1 cellular context compared by ENCODE assay signal in the genomic region with DNA sequence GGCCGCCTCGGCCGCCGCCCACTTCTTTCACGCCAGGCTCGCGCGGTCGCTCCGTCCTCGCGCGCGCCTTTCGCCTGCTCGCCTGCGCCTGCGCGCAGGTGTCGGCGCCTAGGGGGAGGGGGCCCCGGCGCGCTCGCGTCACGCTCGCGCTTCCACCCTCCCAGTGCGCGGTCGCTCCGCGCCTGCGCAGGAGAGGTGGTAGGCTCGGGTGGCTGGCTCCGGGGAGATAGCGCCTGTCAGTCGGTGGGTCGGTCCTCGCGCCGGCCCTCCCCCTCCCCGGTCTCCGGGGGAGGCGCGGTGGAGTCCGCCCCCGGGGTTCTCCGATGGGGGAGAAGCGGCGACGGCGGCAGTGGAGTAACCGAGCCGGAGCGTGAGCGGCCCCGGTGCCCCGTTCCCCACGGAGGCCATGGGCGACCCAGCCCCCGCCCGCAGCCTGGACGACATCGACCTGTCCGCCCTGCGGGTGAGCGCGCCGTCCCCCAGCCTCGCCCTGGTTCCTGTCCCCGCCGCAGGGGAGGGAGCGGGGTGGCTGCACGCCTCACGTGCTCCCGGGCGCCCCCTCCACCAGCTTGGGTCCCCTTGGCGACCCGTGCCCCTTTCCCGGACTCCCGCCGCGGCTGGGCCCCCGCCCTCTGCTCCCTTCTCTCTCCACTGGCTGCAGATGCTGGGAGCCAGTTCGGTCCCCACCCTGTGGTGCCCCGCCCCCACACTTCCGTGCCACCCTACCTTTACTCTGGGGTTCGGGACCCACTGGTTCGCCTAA.
TF ChIP-seq lines count a peak whose summit lies in the region.

MINK1 (plus strand) TSS at position 163 of the 763 bp plus-strand sequence; CDS start at position 407, 244 bp downstream.

TF ChIP-seq in K562, 482 proteins besides CTCF, POLR2A, EP300 and RAD21 (continued from another document and continues in another):
- TF ChIP-seq CREB1 (IDR thresholded peaks at IDR 0.05), result peak; percentile 64
- peak; percentile 56; the same call in 1 of the 2 replicates for TF ChIP-seq CREB1 (CRISPR knock-in tag; IDR thresholded peaks at IDR 0.05)
- TF ChIP-seq MEF2A (IDR thresholded peaks at IDR 0.05; ENCODE audit: control insufficient read depth, low read depth, low read length), result no peak
- no peak for TF ChIP-seq STAT5B (CRISPR knock-in tag; IDR thresholded peaks at IDR 0.05)
- peak; percentile 47 for TF ChIP-seq FIP1L1 (IDR thresholded peaks at IDR 0.05; ENCODE audit: low read depth, low read length, poor library complexity, severe bottlenecking)
- TF ChIP-seq MECOM (CRISPR knock-in tag; IDR thresholded peaks at IDR 0.05), result peak; percentile 7; the same call in 1 of the 2 replicates
- TF ChIP-seq RREB1 (CRISPR knock-in tag; IDR thresholded peaks at IDR 0.05), result no peak
- no peak for TF ChIP-seq CREB5 (CRISPR knock-in tag; IDR thresholded peaks at IDR 0.05)
- TF ChIP-seq MTA1 (IDR thresholded peaks at IDR 0.05; ENCODE audit: borderline replicate concordance), result no peak
- TF ChIP-seq ZNF639 (CRISPR knock-in tag; conservative IDR thresholded peaks at IDR 0.05 in 1 of 2, IDR thresholded peaks at IDR 0.05 in 1 of 2), result peak in 1 of 2 experiments; percentile 86; a peak in 2 of 4 replicates
- TF ChIP-seq RB1 (IDR thresholded peaks at IDR 0.05; ENCODE audit: low read depth), result peak; percentile 70
- TF ChIP-seq ZNF444 (CRISPR knock-in tag; IDR thresholded peaks at IDR 0.05), result no peak
- TF ChIP-seq, protein P1, sequence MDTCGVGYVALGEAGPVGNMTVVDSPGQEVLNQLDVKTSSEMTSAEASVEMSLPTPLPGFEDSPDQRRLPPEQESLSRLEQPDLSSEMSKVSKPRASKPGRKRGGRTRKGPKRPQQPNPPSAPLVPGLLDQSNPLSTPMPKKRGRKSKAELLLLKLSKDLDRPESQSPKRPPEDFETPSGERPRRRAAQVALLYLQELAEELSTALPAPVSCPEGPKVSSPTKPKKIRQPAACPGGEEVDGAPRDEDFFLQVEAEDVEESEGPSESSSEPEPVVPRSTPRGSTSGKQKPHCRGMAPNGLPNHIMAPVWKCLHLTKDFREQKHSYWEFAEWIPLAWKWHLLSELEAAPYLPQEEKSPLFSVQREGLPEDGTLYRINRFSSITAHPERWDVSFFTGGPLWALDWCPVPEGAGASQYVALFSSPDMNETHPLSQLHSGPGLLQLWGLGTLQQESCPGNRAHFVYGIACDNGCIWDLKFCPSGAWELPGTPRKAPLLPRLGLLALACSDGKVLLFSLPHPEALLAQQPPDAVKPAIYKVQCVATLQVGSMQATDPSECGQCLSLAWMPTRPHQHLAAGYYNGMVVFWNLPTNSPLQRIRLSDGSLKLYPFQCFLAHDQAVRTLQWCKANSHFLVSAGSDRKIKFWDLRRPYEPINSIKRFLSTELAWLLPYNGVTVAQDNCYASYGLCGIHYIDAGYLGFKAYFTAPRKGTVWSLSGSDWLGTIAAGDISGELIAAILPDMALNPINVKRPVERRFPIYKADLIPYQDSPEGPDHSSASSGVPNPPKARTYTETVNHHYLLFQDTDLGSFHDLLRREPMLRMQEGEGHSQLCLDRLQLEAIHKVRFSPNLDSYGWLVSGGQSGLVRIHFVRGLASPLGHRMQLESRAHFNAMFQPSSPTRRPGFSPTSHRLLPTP (IDR thresholded peaks at IDR 0.05; ENCODE audit: borderline replicate concordance, extremely low read depth, insufficient read length), result no peak
- TF ChIP-seq, protein P2, sequence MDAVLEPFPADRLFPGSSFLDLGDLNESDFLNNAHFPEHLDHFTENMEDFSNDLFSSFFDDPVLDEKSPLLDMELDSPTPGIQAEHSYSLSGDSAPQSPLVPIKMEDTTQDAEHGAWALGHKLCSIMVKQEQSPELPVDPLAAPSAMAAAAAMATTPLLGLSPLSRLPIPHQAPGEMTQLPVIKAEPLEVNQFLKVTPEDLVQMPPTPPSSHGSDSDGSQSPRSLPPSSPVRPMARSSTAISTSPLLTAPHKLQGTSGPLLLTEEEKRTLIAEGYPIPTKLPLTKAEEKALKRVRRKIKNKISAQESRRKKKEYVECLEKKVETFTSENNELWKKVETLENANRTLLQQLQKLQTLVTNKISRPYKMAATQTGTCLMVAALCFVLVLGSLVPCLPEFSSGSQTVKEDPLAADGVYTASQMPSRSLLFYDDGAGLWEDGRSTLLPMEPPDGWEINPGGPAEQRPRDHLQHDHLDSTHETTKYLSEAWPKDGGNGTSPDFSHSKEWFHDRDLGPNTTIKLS (IDR thresholded peaks at IDR 0.05; ENCODE audit: borderline replicate concordance, low read depth), result 0 out of 2 replicates have a peak, but pooled peaks have one; percentile 67
- TF ChIP-seq CHD4 (IDR thresholded peaks at IDR 0.05; ENCODE audit: insufficient read depth, insufficient replicate concordance, low read depth, low read length, poor library complexity, severe bottlenecking), result no peak
- TF ChIP-seq PHF8 (IDR thresholded peaks at IDR 0.05; ENCODE audit: borderline replicate concordance, low read length), result peak; percentile 49; the same call in 1 of the 2 replicates
- no peak for TF ChIP-seq MIER1 (IDR thresholded peaks at IDR 0.05; ENCODE audit: low read depth)
- TF ChIP-seq LARP7 (IDR thresholded peaks at IDR 0.05), result no peak
- TF ChIP-seq, protein P3, sequence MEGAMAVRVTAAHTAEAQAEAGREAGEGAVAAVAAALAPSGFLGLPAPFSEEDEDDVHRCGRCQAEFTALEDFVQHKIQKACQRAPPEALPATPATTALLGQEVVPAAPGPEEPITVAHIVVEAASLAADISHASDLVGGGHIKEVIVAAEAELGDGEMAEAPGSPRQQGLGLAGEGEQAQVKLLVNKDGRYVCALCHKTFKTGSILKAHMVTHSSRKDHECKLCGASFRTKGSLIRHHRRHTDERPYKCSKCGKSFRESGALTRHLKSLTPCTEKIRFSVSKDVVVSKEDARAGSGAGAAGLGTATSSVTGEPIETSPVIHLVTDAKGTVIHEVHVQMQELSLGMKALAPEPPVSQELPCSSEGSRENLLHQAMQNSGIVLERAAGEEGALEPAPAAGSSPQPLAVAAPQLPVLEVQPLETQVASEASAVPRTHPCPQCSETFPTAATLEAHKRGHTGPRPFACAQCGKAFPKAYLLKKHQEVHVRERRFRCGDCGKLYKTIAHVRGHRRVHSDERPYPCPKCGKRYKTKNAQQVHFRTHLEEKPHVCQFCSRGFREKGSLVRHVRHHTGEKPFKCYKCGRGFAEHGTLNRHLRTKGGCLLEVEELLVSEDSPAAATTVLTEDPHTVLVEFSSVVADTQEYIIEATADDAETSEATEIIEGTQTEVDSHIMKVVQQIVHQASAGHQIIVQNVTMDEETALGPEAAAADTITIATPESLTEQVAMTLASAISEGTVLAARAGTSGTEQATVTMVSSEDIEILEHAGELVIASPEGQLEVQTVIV (CRISPR knock-in tag; IDR thresholded peaks at IDR 0.05; ENCODE audit: borderline replicate concordance), result no peak
- TF ChIP-seq CEBPZ (IDR thresholded peaks at IDR 0.05; ENCODE audit: borderline replicate concordance, low read depth, low read length), result no peak
- no peak for TF ChIP-seq SP2 (IDR thresholded peaks at IDR 0.05; ENCODE audit: extremely low read depth, low read depth, low read length, poor library complexity, severe bottlenecking)
- TF ChIP-seq BHLHE40 (IDR thresholded peaks at IDR 0.05; ENCODE audit: low read length), result peak; percentile 34; the same call in 1 of the 2 replicates
- peak; percentile 98 for TF ChIP-seq NRF1 (conservative IDR thresholded peaks at IDR 0.05 in 1 of 2, IDR thresholded peaks at IDR 0.05 in 1 of 2)
- TF ChIP-seq NR2C2 (CRISPR knock-in tag; IDR thresholded peaks at IDR 0.05), result no peak
- TF ChIP-seq NR2C2 (tag; IDR thresholded peaks at IDR 0.05), result no peak
- no peak for TF ChIP-seq ZNF583 (CRISPR knock-in tag; IDR thresholded peaks at IDR 0.05)
- no peak for TF ChIP-seq ZNF408 (CRISPR knock-in tag; IDR thresholded peaks at IDR 0.05; ENCODE audit: low read depth)
- TF ChIP-seq, protein P4, sequence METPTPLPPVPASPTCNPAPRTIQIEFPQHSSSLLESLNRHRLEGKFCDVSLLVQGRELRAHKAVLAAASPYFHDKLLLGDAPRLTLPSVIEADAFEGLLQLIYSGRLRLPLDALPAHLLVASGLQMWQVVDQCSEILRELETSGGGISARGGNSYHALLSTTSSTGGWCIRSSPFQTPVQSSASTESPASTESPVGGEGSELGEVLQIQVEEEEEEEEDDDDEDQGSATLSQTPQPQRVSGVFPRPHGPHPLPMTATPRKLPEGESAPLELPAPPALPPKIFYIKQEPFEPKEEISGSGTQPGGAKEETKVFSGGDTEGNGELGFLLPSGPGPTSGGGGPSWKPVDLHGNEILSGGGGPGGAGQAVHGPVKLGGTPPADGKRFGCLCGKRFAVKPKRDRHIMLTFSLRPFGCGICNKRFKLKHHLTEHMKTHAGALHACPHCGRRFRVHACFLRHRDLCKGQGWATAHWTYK (CRISPR knock-in tag; IDR thresholded peaks at IDR 0.05), result no peak
